10 cellular contexts compared by ENCODE assay signal in the genomic region with DNA sequence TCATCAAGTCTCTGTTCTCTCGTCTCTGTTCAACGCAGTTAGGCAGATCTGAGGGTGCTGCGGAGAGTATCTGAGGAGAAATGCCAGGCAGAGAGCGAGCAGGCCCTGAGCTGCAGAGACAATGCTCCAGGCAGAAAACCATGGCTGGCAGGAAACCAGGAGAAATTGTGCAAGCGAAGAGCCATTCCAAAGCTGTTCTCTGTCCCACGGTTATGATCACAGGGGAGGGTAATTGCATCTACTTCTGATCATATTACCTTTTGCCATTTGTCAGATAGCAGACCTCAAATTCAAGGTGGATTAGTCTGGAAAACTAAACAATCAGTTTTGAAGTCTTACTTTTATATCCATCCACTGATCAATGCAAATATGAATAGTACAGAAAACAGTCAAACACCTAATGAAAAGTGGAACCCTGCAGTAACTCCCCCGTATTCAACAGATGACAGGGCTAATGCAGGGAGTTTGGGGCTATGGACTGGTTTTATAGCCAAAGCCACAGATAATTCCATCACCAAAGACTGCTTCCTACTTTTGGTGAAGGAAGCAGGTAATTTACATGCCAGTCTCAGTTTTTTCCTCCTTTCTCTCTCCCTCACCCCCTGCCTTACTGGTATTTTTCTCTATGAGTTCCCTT.
A peak's percentile ranks its signal among the peaks of the same experiment; 100 is the strongest.
DNase-seq lines count a peak whose midpoint lies in the region; TF ChIP-seq lines count a peak whose summit lies in the region.
"Had no signal": no experiment of that assay in that cellular context is flagged by ENCODE, and none has a peak within 500 bp of the region (broad histone marks: within the 10 kb centered on the region; RNA-seq: fewer than 3 reads in every experiment).

No MANE protein-coding gene starts in this region.

- H3K79me2 ChIP-seq in hepatocyte, result peaks cover 46% of the 10 kb centered on the region

- H2AFZ ChIP-seq in hepatocyte, result no peak overlapping the region

- no peaks in the 10 kb centered on the region for H3K9me2 ChIP-seq in hepatocyte (replicated peaks; ENCODE audit: insufficient read depth)

- peak overlapping the region; percentile 75 for H3K4me2 ChIP-seq in hepatocyte

- H3K9me3 ChIP-seq in breast epithelium, result no peaks in the 10 kb centered on the region
- no peaks in the 10 kb centered on the region for H3K9me3 ChIP-seq in hepatocyte (ENCODE audit: low read depth)
- H3K9me3 ChIP-seq in HAP-1, result no peaks in the 10 kb centered on the region
- no peaks in the 10 kb centered on the region for H3K9me3 ChIP-seq in stomach
- no peaks in the 10 kb centered on the region for H3K9me3 ChIP-seq in MG63

- no peak for TF ChIP-seq EP300 in Ishikawa (IDR thresholded peaks at IDR 0.05; ENCODE audit: borderline replicate concordance)
- TF ChIP-seq EP300 in stomach (IDR thresholded peaks at IDR 0.05), result no peak

- TF ChIP-seq POLR2A in breast epithelium (IDR thresholded peaks at IDR 0.05) (no peak), stomach (IDR thresholded peaks at IDR 0.05) (no peak)

- H3K27me3 ChIP-seq in breast epithelium (no peaks in the 10 kb centered on the region), hepatocyte (no peaks in the 10 kb centered on the region), HAP-1 (ENCODE audit: low read depth) (no peaks in the 10 kb centered on the region), stomach (no peaks in the 10 kb centered on the region), MG63 (no peaks in the 10 kb centered on the region)

- H3K27ac ChIP-seq in breast epithelium (peak overlapping the region in 1 of 2 donors; percentile 41), hepatocyte (peak overlapping the region; percentile 24), stomach (no peak overlapping the region)

- H3K36me3 ChIP-seq in breast epithelium, result no peaks in the 10 kb centered on the region
- H3K36me3 ChIP-seq in hepatocyte (replicated peaks; ENCODE audit: insufficient read depth, low read depth), result no peaks in the 10 kb centered on the region
- no peaks in the 10 kb centered on the region for H3K36me3 ChIP-seq in HAP-1 (replicated peaks)
- H3K36me3 ChIP-seq in stomach, result no peaks in the 10 kb centered on the region
- H3K36me3 ChIP-seq in MG63, result no peaks in the 10 kb centered on the region

- no peaks in the 10 kb centered on the region for H4K20me1 ChIP-seq in hepatocyte (ENCODE audit: insufficient read depth, poor library complexity, severe bottlenecking)

- H3K4me1 ChIP-seq in breast epithelium, result peaks cover 0 to 10% of the 10 kb centered on the region in 2 donors
- H3K4me1 ChIP-seq in hepatocyte (ENCODE audit: insufficient read depth), result peaks cover 48% of the 10 kb centered on the region
- H3K4me1 ChIP-seq in HAP-1, result peaks cover 29% of the 10 kb centered on the region
- peaks cover 0 to 36% (median 15%) of the 10 kb centered on the region in 4 donors for H3K4me1 ChIP-seq in stomach

- 70% methylated on average over 7 of the region's 7 CpGs for WGBS in hepatocyte (ENCODE audit: low lambda C conversion rate, missing lambda C conversion rate)
- WGBS in stomach, 5 donors, result 80 to 91% (median 82%) methylated on average over 7 of the region's 7 CpGs

- intact Hi-C loops in breast epithelium (cut with DNase I; ENCODE audit: low total_unique reads) (no loop called here), stomach (cut with DNase I; ENCODE audit: low total_unique reads) (no loop called here)

- H3K4me3 ChIP-seq in breast epithelium, result no peak overlapping the region
- no peak overlapping the region for H3K4me3 ChIP-seq in hepatocyte
- no peak overlapping the region for H3K4me3 ChIP-seq in HAP-1
- no peak overlapping the region for H3K4me3 ChIP-seq in stomach
- no peak overlapping the region for H3K4me3 ChIP-seq in MG63

- TF ChIP-seq CTCF in breast epithelium (IDR thresholded peaks at IDR 0.05), result no peak
- TF ChIP-seq CTCF in hepatocyte (IDR thresholded peaks at IDR 0.05; ENCODE audit: poor library complexity), result no peak
- TF ChIP-seq CTCF in stomach (IDR thresholded peaks at IDR 0.05), result no peak

- DNase-seq in breast epithelium (ENCODE audit: low spot score in 2 of 2), result peak; percentile 78 to 81
- no peak for DNase-seq in hepatocyte (ENCODE audit: low spot score)
- DNase-seq in stromal cell of bone marrow (ENCODE audit: low read depth), result peak; percentile 44
- no peak for DNase-seq in HAP-1 (ENCODE audit: low spot score in 2 of 2)
- DNase-seq in stomach, result no peak
- DNase-seq in NCI-H1092 treated with DMSO at 0.1 percent for 48 hours (lab: John Stamatoyannopoulos, UW), result no peak
- no peak for DNase-seq in MG63
- DNase-seq: activated T-cell treated with anti-CD3 and anti-CD28 coated beads, Interleukin-2, amount 50 U/mL, for 1 hour; effector CD4-positive, alpha-beta T cell had no signal

- TF ChIP-seq RAD21 in Ishikawa (IDR thresholded peaks at IDR 0.05; ENCODE audit: low read depth), result no peak

- in situ Hi-C loops in HAP-1 (cut with MboI; ENCODE audit: low sequenced_read_pairs), result no loop called here

TF ChIP-seq in Ishikawa, 13 proteins besides CTCF, POLR2A, EP300 and RAD21:
- TF ChIP-seq CEBPB (IDR thresholded peaks at IDR 0.05) (peak; percentile 82), NFIC (IDR thresholded peaks at IDR 0.05) (0 out of 2 replicates have a peak, but pooled peaks have one; percentile 13), TEAD4 (IDR thresholded peaks at IDR 0.05) (0 out of 2 replicates have a peak, but pooled peaks have one; percentile 17)
- TF ChIP-seq, protein P1, sequence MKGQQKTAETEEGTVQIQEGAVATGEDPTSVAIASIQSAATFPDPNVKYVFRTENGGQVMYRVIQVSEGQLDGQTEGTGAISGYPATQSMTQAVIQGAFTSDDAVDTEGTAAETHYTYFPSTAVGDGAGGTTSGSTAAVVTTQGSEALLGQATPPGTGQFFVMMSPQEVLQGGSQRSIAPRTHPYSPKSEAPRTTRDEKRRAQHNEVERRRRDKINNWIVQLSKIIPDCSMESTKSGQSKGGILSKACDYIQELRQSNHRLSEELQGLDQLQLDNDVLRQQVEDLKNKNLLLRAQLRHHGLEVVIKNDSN (IDR thresholded peaks at IDR 0.05), result no peak

Comparison
In these comparisons a context has a peak if more than half of its experiments do, and no peak if none do; other contexts are left out.
1. DNase-seq: peak in breast epithelium (2 of 2) and stromal cell of bone marrow (single experiment); none in hepatocyte (single experiment), HAP-1 (0 of 2), stomach (single experiment), NCI-H1092 treated with DMSO at 0.1 percent for 48 hours (single experiment) and MG63 (single experiment).